Comparison of ENCODE assay signal across 2 cellular contexts in the genomic region with DNA sequence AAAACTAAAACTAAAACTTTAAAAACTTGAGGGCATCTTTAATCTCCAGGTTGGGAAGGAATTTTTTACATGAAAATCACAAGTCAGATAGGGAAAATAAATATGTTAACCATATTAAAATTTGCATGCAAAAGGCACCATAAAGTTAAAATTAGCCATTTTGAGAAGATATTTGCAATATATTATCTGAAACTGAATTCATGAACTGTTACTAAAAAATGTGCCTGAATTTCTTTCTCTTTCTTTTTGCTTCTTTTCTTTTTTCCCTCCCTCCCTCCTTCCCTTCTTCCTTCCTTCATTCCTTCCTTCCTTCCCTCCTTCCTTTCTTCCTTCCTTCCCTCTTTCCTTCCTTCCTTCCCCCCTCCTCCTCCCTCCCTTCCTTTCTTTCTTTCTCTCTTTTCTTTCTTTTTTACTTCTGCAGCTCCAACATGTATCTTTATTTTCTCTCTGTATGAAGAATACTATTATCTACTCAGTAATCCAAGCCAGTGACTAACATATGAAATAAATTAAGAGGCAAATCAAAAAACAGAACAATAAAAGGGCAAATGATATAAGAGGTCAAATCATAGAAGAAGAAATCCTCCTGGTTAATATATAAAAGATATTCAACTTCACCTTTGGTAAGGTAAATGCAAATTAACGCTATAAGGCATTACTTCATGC.
TF ChIP-seq lines count a peak whose summit lies in the region.

No MANE protein-coding gene starts in this region.

TF ChIP-seq in HepG2, 621 proteins besides CTCF, POLR2A, EP300 and RAD21:
- TF ChIP-seq SRSF9 (IDR thresholded peaks at IDR 0.05; ENCODE audit: borderline replicate concordance, insufficient read depth, low read depth, low read length, poor library complexity, severe bottlenecking) = peak; percentile 81
- TF ChIP-seq PCBP1 (IDR thresholded peaks at IDR 0.05; ENCODE audit: borderline replicate concordance, low read depth, low read length) = peak; percentile 93; the same call in 1 of the 2 replicates
- peak; percentile 82; the same call in 1 of the 2 replicates for TF ChIP-seq U2AF2 (IDR thresholded peaks at IDR 0.05; ENCODE audit: low read depth, low read length)
- peak; percentile 99 for TF ChIP-seq HNRNPK (IDR thresholded peaks at IDR 0.05; ENCODE audit: low read depth, low read length, poor library complexity, severe bottlenecking)
- TF ChIP-seq ZNF205 (CRISPR knock-in tag; IDR thresholded peaks at IDR 0.05) = no peak
- TF ChIP-seq NFYC (CRISPR knock-in tag; IDR thresholded peaks at IDR 0.05) = no peak

TF ChIP-seq in GM12878, 131 proteins besides CTCF, POLR2A, EP300 and RAD21 (continued from another document):
- TF ChIP-seq CEBPB (IDR thresholded peaks at IDR 0.05; ENCODE audit: borderline replicate concordance in 1 of 2, low read depth in 2 of 2, low read length in 2 of 2) (no peak), MTA3 (IDR thresholded peaks at IDR 0.05; ENCODE audit: borderline replicate concordance, low read length) (no peak), TCF12 (IDR thresholded peaks at IDR 0.05; ENCODE audit: low read depth, low read length) (no peak), BCL11A (IDR thresholded peaks at IDR 0.05; ENCODE audit: low read depth, low read length) (no peak), RB1 (IDR thresholded peaks at IDR 0.05; ENCODE audit: borderline replicate concordance) (no peak), NR2C2 (IDR thresholded peaks at IDR 0.05; ENCODE audit: borderline replicate concordance, control insufficient read depth, insufficient read length, low read depth) (no peak), GABPA (IDR thresholded peaks at IDR 0.05; ENCODE audit: low read depth) (no peak), MYB (IDR thresholded peaks at IDR 0.05; ENCODE audit: borderline replicate concordance, low read depth, low read length) (no peak), SPI1 (IDR thresholded peaks at IDR 0.05; ENCODE audit: borderline replicate concordance, insufficient read depth, low read depth, low read length) (no peak)
- TF ChIP-seq, protein P1, sequence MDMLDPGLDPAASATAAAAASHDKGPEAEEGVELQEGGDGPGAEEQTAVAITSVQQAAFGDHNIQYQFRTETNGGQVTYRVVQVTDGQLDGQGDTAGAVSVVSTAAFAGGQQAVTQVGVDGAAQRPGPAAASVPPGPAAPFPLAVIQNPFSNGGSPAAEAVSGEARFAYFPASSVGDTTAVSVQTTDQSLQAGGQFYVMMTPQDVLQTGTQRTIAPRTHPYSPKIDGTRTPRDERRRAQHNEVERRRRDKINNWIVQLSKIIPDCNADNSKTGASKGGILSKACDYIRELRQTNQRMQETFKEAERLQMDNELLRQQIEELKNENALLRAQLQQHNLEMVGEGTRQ (IDR thresholded peaks at IDR 0.05; ENCODE audit: borderline replicate concordance, low read depth, low read length) = no peak
- TF ChIP-seq, protein P2, sequence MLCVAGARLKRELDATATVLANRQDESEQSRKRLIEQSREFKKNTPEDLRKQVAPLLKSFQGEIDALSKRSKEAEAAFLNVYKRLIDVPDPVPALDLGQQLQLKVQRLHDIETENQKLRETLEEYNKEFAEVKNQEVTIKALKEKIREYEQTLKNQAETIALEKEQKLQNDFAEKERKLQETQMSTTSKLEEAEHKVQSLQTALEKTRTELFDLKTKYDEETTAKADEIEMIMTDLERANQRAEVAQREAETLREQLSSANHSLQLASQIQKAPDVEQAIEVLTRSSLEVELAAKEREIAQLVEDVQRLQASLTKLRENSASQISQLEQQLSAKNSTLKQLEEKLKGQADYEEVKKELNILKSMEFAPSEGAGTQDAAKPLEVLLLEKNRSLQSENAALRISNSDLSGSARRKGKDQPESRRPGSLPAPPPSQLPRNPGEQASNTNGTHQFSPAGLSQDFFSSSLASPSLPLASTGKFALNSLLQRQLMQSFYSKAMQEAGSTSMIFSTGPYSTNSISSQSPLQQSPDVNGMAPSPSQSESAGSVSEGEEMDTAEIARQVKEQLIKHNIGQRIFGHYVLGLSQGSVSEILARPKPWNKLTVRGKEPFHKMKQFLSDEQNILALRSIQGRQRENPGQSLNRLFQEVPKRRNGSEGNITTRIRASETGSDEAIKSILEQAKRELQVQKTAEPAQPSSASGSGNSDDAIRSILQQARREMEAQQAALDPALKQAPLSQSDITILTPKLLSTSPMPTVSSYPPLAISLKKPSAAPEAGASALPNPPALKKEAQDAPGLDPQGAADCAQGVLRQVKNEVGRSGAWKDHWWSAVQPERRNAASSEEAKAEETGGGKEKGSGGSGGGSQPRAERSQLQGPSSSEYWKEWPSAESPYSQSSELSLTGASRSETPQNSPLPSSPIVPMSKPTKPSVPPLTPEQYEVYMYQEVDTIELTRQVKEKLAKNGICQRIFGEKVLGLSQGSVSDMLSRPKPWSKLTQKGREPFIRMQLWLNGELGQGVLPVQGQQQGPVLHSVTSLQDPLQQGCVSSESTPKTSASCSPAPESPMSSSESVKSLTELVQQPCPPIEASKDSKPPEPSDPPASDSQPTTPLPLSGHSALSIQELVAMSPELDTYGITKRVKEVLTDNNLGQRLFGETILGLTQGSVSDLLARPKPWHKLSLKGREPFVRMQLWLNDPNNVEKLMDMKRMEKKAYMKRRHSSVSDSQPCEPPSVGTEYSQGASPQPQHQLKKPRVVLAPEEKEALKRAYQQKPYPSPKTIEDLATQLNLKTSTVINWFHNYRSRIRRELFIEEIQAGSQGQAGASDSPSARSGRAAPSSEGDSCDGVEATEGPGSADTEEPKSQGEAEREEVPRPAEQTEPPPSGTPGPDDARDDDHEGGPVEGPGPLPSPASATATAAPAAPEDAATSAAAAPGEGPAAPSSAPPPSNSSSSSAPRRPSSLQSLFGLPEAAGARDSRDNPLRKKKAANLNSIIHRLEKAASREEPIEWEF (IDR thresholded peaks at IDR 0.05; ENCODE audit: insufficient replicate concordance, low read depth, low read length) = no peak
